Comparison of ENCODE assay signal across 1 cellular context in genomic region chr2:39142012-39142346, GRCh38.
A peak's percentile ranks its signal among the peaks of the same experiment; 100 is the strongest.
TF ChIP-seq lines count a peak whose summit lies in the region.

No MANE protein-coding gene starts in this region.

TF ChIP-seq in K562, 482 proteins besides CTCF, POLR2A, EP300 and RAD21 (continued from another document and continues in another):
- TF ChIP-seq, protein P1, sequence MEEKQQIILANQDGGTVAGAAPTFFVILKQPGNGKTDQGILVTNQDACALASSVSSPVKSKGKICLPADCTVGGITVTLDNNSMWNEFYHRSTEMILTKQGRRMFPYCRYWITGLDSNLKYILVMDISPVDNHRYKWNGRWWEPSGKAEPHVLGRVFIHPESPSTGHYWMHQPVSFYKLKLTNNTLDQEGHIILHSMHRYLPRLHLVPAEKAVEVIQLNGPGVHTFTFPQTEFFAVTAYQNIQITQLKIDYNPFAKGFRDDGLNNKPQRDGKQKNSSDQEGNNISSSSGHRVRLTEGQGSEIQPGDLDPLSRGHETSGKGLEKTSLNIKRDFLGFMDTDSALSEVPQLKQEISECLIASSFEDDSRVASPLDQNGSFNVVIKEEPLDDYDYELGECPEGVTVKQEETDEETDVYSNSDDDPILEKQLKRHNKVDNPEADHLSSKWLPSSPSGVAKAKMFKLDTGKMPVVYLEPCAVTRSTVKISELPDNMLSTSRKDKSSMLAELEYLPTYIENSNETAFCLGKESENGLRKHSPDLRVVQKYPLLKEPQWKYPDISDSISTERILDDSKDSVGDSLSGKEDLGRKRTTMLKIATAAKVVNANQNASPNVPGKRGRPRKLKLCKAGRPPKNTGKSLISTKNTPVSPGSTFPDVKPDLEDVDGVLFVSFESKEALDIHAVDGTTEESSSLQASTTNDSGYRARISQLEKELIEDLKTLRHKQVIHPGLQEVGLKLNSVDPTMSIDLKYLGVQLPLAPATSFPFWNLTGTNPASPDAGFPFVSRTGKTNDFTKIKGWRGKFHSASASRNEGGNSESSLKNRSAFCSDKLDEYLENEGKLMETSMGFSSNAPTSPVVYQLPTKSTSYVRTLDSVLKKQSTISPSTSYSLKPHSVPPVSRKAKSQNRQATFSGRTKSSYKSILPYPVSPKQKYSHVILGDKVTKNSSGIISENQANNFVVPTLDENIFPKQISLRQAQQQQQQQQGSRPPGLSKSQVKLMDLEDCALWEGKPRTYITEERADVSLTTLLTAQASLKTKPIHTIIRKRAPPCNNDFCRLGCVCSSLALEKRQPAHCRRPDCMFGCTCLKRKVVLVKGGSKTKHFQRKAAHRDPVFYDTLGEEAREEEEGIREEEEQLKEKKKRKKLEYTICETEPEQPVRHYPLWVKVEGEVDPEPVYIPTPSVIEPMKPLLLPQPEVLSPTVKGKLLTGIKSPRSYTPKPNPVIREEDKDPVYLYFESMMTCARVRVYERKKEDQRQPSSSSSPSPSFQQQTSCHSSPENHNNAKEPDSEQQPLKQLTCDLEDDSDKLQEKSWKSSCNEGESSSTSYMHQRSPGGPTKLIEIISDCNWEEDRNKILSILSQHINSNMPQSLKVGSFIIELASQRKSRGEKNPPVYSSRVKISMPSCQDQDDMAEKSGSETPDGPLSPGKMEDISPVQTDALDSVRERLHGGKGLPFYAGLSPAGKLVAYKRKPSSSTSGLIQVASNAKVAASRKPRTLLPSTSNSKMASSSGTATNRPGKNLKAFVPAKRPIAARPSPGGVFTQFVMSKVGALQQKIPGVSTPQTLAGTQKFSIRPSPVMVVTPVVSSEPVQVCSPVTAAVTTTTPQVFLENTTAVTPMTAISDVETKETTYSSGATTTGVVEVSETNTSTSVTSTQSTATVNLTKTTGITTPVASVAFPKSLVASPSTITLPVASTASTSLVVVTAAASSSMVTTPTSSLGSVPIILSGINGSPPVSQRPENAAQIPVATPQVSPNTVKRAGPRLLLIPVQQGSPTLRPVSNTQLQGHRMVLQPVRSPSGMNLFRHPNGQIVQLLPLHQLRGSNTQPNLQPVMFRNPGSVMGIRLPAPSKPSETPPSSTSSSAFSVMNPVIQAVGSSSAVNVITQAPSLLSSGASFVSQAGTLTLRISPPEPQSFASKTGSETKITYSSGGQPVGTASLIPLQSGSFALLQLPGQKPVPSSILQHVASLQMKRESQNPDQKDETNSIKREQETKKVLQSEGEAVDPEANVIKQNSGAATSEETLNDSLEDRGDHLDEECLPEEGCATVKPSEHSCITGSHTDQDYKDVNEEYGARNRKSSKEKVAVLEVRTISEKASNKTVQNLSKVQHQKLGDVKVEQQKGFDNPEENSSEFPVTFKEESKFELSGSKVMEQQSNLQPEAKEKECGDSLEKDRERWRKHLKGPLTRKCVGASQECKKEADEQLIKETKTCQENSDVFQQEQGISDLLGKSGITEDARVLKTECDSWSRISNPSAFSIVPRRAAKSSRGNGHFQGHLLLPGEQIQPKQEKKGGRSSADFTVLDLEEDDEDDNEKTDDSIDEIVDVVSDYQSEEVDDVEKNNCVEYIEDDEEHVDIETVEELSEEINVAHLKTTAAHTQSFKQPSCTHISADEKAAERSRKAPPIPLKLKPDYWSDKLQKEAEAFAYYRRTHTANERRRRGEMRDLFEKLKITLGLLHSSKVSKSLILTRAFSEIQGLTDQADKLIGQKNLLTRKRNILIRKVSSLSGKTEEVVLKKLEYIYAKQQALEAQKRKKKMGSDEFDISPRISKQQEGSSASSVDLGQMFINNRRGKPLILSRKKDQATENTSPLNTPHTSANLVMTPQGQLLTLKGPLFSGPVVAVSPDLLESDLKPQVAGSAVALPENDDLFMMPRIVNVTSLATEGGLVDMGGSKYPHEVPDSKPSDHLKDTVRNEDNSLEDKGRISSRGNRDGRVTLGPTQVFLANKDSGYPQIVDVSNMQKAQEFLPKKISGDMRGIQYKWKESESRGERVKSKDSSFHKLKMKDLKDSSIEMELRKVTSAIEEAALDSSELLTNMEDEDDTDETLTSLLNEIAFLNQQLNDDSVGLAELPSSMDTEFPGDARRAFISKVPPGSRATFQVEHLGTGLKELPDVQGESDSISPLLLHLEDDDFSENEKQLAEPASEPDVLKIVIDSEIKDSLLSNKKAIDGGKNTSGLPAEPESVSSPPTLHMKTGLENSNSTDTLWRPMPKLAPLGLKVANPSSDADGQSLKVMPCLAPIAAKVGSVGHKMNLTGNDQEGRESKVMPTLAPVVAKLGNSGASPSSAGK (IDR thresholded peaks at IDR 0.05), result no peak
- TF ChIP-seq, protein P2, sequence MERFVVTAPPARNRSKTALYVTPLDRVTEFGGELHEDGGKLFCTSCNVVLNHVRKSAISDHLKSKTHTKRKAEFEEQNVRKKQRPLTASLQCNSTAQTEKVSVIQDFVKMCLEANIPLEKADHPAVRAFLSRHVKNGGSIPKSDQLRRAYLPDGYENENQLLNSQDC (CRISPR knock-in tag; IDR thresholded peaks at IDR 0.05), result no peak
- TF ChIP-seq FUS (optimal IDR thresholded peaks at IDR 0.05; ENCODE audit: low read depth, low read length), result no peak
- no peak for TF ChIP-seq TAF7 (tag; IDR thresholded peaks at IDR 0.05)
- TF ChIP-seq HMGN3 (IDR thresholded peaks at IDR 0.05; ENCODE audit: borderline replicate concordance, extremely low read depth, insufficient read length, low read depth, low read length), result no peak
- no peak for TF ChIP-seq ZNF217 (CRISPR knock-in tag; IDR thresholded peaks at IDR 0.05)
- TF ChIP-seq HINFP (tag; conservative IDR thresholded peaks at IDR 0.05; ENCODE audit: low read depth), result no peak
- TF ChIP-seq TGIF2 (CRISPR knock-in tag; IDR thresholded peaks at IDR 0.05), result no peak
- no peak for TF ChIP-seq TFAM (CRISPR knock-in tag; conservative IDR thresholded peaks at IDR 0.05)
- peak; percentile 36 for TF ChIP-seq TBP (optimal IDR thresholded peaks at IDR 0.05; ENCODE audit: low read depth, low read length)
- no peak for TF ChIP-seq MIER1 (IDR thresholded peaks at IDR 0.05; ENCODE audit: low read depth)
- TF ChIP-seq GATAD2A (IDR thresholded peaks at IDR 0.05), result no peak
- TF ChIP-seq ZC3H11A (IDR thresholded peaks at IDR 0.05; ENCODE audit: low read depth, low read length), result no peak
- TF ChIP-seq RBM15 (IDR thresholded peaks at IDR 0.05; ENCODE audit: insufficient read depth, low read length), result no peak
- no peak for TF ChIP-seq MAZ (CRISPR knock-in tag; conservative IDR thresholded peaks at IDR 0.05 in 1 of 2, IDR thresholded peaks at IDR 0.05 in 1 of 2)
- TF ChIP-seq NBN (IDR thresholded peaks at IDR 0.05; ENCODE audit: low read depth), result 0 out of 2 replicates have a peak, but pooled peaks have one; percentile 27
- no peak for TF ChIP-seq GABPB2 (CRISPR knock-in tag; conservative IDR thresholded peaks at IDR 0.05)
- TF ChIP-seq MEF2D (tag; conservative IDR thresholded peaks at IDR 0.05; ENCODE audit: low read depth), result no peak
- TF ChIP-seq FOXJ2 (tag; IDR thresholded peaks at IDR 0.05), result no peak
- no peak for TF ChIP-seq MAFF (IDR thresholded peaks at IDR 0.05; ENCODE audit: low read length)
- TF ChIP-seq SIN3A (IDR thresholded peaks at IDR 0.05; ENCODE audit: borderline replicate concordance in 2 of 2, control insufficient read depth in 1 of 2, low read depth in 2 of 2, low read length in 2 of 2), result no peak
- no peak for TF ChIP-seq TCFL5 (CRISPR knock-in tag; conservative IDR thresholded peaks at IDR 0.05)
- no peak for TF ChIP-seq NONO (IDR thresholded peaks at IDR 0.05; ENCODE audit: low read depth in 2 of 2, low read length in 1 of 2)
- no peak for TF ChIP-seq SMAD1 (IDR thresholded peaks at IDR 0.05; ENCODE audit: low read depth, low read length, partially characterized antibody)
- TF ChIP-seq MYBL2 (IDR thresholded peaks at IDR 0.05; ENCODE audit: low read depth), result no peak
- TF ChIP-seq MYBL2 (CRISPR knock-in tag; IDR thresholded peaks at IDR 0.05; ENCODE audit: borderline replicate concordance), result no peak
- TF ChIP-seq, protein P3, sequence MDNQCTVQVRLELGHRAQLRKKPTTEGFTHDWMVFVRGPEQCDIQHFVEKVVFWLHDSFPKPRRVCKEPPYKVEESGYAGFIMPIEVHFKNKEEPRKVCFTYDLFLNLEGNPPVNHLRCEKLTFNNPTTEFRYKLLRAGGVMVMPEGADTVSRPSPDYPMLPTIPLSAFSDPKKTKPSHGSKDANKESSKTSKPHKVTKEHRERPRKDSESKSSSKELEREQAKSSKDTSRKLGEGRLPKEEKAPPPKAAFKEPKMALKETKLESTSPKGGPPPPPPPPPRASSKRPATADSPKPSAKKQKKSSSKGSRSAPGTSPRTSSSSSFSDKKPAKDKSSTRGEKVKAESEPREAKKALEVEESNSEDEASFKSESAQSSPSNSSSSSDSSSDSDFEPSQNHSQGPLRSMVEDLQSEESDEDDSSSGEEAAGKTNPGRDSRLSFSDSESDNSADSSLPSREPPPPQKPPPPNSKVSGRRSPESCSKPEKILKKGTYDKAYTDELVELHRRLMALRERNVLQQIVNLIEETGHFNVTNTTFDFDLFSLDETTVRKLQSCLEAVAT (IDR thresholded peaks at IDR 0.05), result peak in 1 of 2 experiments; percentile 98; a peak in 2 of 4 replicates
- TF ChIP-seq, protein P4, sequence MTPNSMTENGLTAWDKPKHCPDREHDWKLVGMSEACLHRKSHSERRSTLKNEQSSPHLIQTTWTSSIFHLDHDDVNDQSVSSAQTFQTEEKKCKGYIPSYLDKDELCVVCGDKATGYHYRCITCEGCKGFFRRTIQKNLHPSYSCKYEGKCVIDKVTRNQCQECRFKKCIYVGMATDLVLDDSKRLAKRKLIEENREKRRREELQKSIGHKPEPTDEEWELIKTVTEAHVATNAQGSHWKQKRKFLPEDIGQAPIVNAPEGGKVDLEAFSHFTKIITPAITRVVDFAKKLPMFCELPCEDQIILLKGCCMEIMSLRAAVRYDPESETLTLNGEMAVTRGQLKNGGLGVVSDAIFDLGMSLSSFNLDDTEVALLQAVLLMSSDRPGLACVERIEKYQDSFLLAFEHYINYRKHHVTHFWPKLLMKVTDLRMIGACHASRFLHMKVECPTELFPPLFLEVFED (CRISPR knock-in tag; conservative IDR thresholded peaks at IDR 0.05), result no peak
- TF ChIP-seq, protein P5, sequence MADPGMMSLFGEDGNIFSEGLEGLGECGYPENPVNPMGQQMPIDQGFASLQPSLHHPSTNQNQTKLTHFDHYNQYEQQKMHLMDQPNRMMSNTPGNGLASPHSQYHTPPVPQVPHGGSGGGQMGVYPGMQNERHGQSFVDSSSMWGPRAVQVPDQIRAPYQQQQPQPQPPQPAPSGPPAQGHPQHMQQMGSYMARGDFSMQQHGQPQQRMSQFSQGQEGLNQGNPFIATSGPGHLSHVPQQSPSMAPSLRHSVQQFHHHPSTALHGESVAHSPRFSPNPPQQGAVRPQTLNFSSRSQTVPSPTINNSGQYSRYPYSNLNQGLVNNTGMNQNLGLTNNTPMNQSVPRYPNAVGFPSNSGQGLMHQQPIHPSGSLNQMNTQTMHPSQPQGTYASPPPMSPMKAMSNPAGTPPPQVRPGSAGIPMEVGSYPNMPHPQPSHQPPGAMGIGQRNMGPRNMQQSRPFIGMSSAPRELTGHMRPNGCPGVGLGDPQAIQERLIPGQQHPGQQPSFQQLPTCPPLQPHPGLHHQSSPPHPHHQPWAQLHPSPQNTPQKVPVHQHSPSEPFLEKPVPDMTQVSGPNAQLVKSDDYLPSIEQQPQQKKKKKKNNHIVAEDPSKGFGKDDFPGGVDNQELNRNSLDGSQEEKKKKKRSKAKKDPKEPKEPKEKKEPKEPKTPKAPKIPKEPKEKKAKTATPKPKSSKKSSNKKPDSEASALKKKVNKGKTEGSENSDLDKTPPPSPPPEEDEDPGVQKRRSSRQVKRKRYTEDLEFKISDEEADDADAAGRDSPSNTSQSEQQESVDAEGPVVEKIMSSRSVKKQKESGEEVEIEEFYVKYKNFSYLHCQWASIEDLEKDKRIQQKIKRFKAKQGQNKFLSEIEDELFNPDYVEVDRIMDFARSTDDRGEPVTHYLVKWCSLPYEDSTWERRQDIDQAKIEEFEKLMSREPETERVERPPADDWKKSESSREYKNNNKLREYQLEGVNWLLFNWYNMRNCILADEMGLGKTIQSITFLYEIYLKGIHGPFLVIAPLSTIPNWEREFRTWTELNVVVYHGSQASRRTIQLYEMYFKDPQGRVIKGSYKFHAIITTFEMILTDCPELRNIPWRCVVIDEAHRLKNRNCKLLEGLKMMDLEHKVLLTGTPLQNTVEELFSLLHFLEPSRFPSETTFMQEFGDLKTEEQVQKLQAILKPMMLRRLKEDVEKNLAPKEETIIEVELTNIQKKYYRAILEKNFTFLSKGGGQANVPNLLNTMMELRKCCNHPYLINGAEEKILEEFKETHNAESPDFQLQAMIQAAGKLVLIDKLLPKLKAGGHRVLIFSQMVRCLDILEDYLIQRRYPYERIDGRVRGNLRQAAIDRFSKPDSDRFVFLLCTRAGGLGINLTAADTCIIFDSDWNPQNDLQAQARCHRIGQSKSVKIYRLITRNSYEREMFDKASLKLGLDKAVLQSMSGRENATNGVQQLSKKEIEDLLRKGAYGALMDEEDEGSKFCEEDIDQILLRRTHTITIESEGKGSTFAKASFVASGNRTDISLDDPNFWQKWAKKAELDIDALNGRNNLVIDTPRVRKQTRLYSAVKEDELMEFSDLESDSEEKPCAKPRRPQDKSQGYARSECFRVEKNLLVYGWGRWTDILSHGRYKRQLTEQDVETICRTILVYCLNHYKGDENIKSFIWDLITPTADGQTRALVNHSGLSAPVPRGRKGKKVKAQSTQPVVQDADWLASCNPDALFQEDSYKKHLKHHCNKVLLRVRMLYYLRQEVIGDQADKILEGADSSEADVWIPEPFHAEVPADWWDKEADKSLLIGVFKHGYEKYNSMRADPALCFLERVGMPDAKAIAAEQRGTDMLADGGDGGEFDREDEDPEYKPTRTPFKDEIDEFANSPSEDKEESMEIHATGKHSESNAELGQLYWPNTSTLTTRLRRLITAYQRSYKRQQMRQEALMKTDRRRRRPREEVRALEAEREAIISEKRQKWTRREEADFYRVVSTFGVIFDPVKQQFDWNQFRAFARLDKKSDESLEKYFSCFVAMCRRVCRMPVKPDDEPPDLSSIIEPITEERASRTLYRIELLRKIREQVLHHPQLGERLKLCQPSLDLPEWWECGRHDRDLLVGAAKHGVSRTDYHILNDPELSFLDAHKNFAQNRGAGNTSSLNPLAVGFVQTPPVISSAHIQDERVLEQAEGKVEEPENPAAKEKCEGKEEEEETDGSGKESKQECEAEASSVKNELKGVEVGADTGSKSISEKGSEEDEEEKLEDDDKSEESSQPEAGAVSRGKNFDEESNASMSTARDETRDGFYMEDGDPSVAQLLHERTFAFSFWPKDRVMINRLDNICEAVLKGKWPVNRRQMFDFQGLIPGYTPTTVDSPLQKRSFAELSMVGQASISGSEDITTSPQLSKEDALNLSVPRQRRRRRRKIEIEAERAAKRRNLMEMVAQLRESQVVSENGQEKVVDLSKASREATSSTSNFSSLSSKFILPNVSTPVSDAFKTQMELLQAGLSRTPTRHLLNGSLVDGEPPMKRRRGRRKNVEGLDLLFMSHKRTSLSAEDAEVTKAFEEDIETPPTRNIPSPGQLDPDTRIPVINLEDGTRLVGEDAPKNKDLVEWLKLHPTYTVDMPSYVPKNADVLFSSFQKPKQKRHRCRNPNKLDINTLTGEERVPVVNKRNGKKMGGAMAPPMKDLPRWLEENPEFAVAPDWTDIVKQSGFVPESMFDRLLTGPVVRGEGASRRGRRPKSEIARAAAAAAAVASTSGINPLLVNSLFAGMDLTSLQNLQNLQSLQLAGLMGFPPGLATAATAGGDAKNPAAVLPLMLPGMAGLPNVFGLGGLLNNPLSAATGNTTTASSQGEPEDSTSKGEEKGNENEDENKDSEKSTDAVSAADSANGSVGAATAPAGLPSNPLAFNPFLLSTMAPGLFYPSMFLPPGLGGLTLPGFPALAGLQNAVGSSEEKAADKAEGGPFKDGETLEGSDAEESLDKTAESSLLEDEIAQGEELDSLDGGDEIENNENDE (IDR thresholded peaks at IDR 0.05; ENCODE audit: low read depth, low read length), result no peak
